Comparison of ENCODE assay signal across 8 cellular contexts in genomic region chr5:139272471-139273321, GRCh38. TPM values are rescaled to one million over a fixed set of nuclear protein-coding genes. Genes with fewer than 3 reads are reported as not detected.
A peak's percentile ranks its signal among the peaks of the same experiment; 100 is the strongest.
DNase-seq lines count a peak whose midpoint lies in the region; ATAC-seq, FAIRE-seq and TF ChIP-seq lines count a peak whose summit lies in the region.

No MANE protein-coding gene starts in this region.

- H3K27me3 Mint-ChIP-seq in activated naive CD8-positive, alpha-beta T cell treated with anti-CD3 and anti-CD28 coated beads, Interleukin-2, amount 50 U/mL, for 24 hours: no peaks in the 10 kb centered on the region

- no peak for FAIRE-seq in kidney (lab: Jason Lieb, UNC)

- H3K9me3 Mint-ChIP-seq in activated naive CD8-positive, alpha-beta T cell treated with anti-CD3 and anti-CD28 coated beads, Interleukin-2, amount 50 U/mL, for 24 hours: no peaks in the 10 kb centered on the region

- peaks cover 36% of the 10 kb centered on the region for H3K36me3 Mint-ChIP-seq in activated naive CD8-positive, alpha-beta T cell treated with anti-CD3 and anti-CD28 coated beads, Interleukin-2, amount 50 U/mL, for 24 hours (ENCODE audit: low read depth)

- no peak for ATAC-seq in activated naive CD8-positive, alpha-beta T cell treated with anti-CD3 and anti-CD28 coated beads, Interleukin-2, amount 50 U/mL, for 24 hours
- no peak for ATAC-seq in upper lobe of left lung (ENCODE audit: low FRiP score in 2 of 2)

- WGBS in upper lobe of left lung, 2 donors: 75 to 80% methylated on average over 6 of the region's 6 CpGs

- TF ChIP-seq POLR2A in NB4 (IDR thresholded peaks at IDR 0.05; ENCODE audit: extremely low read depth, insufficient read length) (no peak), upper lobe of left lung (IDR thresholded peaks at IDR 0.05) (no peak)

- peak overlapping the region; percentile 65 for H3K4me3 ChIP-seq in NB4 (ENCODE audit: low read depth, low read length)
- peak overlapping the region; percentile 69 to 79 for H3K4me3 ChIP-seq in kidney (ENCODE audit: low read length in 2 of 2)
- peak overlapping the region in 1 of 4 donors; percentile 63 for H3K4me3 ChIP-seq in upper lobe of left lung

- TF ChIP-seq EP300 in upper lobe of left lung (IDR thresholded peaks at IDR 0.05): no peak

- peak overlapping the region; percentile 93 for H3K4me3 Mint-ChIP-seq in activated naive CD8-positive, alpha-beta T cell treated with anti-CD3 and anti-CD28 coated beads, Interleukin-2, amount 50 U/mL, for 24 hours

- peaks cover 64% of the 10 kb centered on the region for H3K4me1 Mint-ChIP-seq in activated naive CD8-positive, alpha-beta T cell treated with anti-CD3 and anti-CD28 coated beads, Interleukin-2, amount 50 U/mL, for 24 hours

- H3K9me3 ChIP-seq in kidney (ENCODE audit: control insufficient read depth in 1 of 2, low read length in 2 of 2) (no peaks in the 10 kb centered on the region), upper lobe of left lung (no peaks in the 10 kb centered on the region)

- H3K27me3 ChIP-seq in upper lobe of left lung: no peaks in the 10 kb centered on the region

- DNase-seq in NCI-H1105 treated with DMSO at 0.1 percent for 48 hours (lab: John Stamatoyannopoulos, UW): peak; percentile 21
- no peak for DNase-seq in NCI-H1105 (lab: John Stamatoyannopoulos, UW)
- peak; percentile 91 for DNase-seq in NB4 (ENCODE audit: low read depth)
- no peak for DNase-seq in activated naive CD8-positive, alpha-beta T cell treated with anti-CD3 and anti-CD28 coated beads, Interleukin-2, amount 50 U/mL, for 24 hours
- DNase-seq in kidney: no peak
- no peak for DNase-seq in upper lobe of left lung
- DNase-seq in NCI-H1694 (lab: John Stamatoyannopoulos, UW): no peak
- no peak for DNase-seq in Ammon's horn (ENCODE audit: low spot score)

- intact Hi-C loops in kidney (cut with DNase I): no loop called here

- peak overlapping the region; percentile 95 for H3K27ac Mint-ChIP-seq in activated naive CD8-positive, alpha-beta T cell treated with anti-CD3 and anti-CD28 coated beads, Interleukin-2, amount 50 U/mL, for 24 hours

- TF ChIP-seq CTCF in NB4 (IDR thresholded peaks at IDR 0.05; ENCODE audit: low read depth, low read length) (no peak), kidney (IDR thresholded peaks at IDR 0.05; ENCODE audit: borderline replicate concordance, extremely low read depth, insufficient read depth) (no peak), upper lobe of left lung (IDR thresholded peaks at IDR 0.05) (no peak)

- H3K36me3 ChIP-seq in kidney (ENCODE audit: control insufficient read depth in 1 of 2, insufficient read depth in 2 of 2, low read length in 2 of 2): no peaks in the 10 kb centered on the region
- H3K36me3 ChIP-seq in upper lobe of left lung: no peaks in the 10 kb centered on the region

- peak overlapping the region; percentile 41 to 62 for H3K9ac ChIP-seq in kidney (ENCODE audit: low read length in 2 of 2)

- H3K4me1 ChIP-seq in kidney (ENCODE audit: control insufficient read depth in 1 of 2, insufficient read depth in 1 of 2, low read depth in 1 of 2, low read length in 2 of 2) (peaks cover 14 to 17% of the 10 kb centered on the region in 2 donors), upper lobe of left lung (peaks cover 31 to 52% (median 38%) of the 10 kb centered on the region in 4 donors)

- peak overlapping the region; percentile 76 to 93 for H3K27ac ChIP-seq in kidney (ENCODE audit: low read depth in 2 of 2, low read length in 2 of 2)
- H3K27ac ChIP-seq in upper lobe of left lung: peak overlapping the region in 3 of 4 donors; percentile 60 to 87 (median 73)

RNA-seq across cellular contexts. Expression of gene MATR3, which starts 20.8 kb away (rescaled TPM):
- total RNA-seq in kidney (215 TPM), upper lobe of left lung (100 to 1,000 TPM; 125 to 264 (median 158) TPM)
- polyA plus RNA-seq in kidney (ENCODE audit: insufficient read depth, low read depth, low replicate concordance): 124 TPM

Comparison
In these comparisons a context has a peak if more than half of its experiments do, and no peak if none do; other contexts are left out.
1. DNase-seq: peak in NCI-H1105 treated with DMSO at 0.1 percent for 48 hours (single experiment) and NB4 (single experiment); none in NCI-H1105 (single experiment), activated naive CD8-positive, alpha-beta T cell treated with anti-CD3 and anti-CD28 coated beads, Interleukin-2, amount 50 U/mL, for 24 hours (single experiment), kidney (single experiment), upper lobe of left lung (0 of 2), NCI-H1694 (single experiment) and Ammon's horn (single experiment).